11 cellular contexts compared by ENCODE assay signal in the genomic region with DNA sequence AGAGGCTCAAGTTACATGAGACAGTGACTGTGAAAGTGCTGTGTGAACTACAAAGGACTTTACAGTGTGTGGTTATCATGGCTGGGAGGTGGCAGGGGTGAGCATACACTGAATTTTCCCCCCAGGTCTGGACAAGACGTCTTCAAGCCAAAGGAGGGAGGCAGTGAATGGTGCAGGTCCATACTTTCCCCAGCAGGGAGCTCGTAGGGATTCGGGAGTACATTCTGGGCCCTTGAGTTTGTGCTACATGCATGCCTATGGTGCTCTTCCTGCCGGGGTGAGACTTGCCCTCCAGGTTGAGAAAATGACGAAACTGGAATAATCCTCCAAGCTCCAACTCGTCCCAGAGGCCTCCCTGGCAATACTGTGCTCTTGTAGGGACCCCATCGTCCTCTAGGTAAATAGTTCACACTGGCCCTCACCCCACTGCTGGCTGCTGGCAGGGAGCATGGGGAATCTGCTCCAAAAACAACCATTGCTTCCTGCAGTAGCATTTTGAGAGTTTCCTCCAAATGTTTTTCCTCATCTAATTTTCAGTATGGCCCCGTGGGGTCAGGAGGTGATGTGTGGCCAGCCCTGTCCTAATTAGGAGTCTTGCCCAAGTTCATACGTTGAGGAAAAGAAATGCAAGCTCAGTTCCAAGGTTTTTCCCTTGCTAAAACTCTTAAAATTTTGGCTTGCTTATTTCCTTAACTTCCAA. TPM values are rescaled to one million over a fixed set of nuclear protein-coding genes. Genes with fewer than 3 reads are reported as not detected.
DNase-seq lines count a peak whose midpoint lies in the region; ATAC-seq and TF ChIP-seq lines count a peak whose summit lies in the region.
"Had no signal": no experiment of that assay in that cellular context is flagged by ENCODE, and none has a peak within 500 bp of the region (broad histone marks: within the 10 kb centered on the region; RNA-seq: fewer than 3 reads in every experiment).

No MANE protein-coding gene starts in this region.

- H3K4me1 ChIP-seq in skeletal muscle satellite cell (ENCODE audit: control insufficient read depth, insufficient read depth, low read length) (no peaks in the 10 kb centered on the region), upper lobe of right lung (peaks cover 18% of the 10 kb centered on the region)

- TF ChIP-seq CTCF in fibroblast of villous mesenchyme (IDR thresholded peaks at IDR 0.05; ENCODE audit: insufficient read depth, low read depth, low read length) = peak; percentile 11
- TF ChIP-seq CTCF in upper lobe of right lung (IDR thresholded peaks at IDR 0.05) = no peak

- no peak for DNase-seq in activated T-cell treated with anti-CD3 and anti-CD28 coated beads, Interleukin-2, amount 50 U/mL, for 4 hours
- no peak for DNase-seq in activated T-cell treated with anti-CD3 and anti-CD28 coated beads, Interleukin-2, amount 50 U/mL, for 1 hour
- peak; percentile 37 for DNase-seq in SK-MEL-5 (ENCODE audit: low read depth, low spot score)
- DNase-seq in fibroblast of villous mesenchyme (ENCODE audit: low read depth) = no peak
- no peak for DNase-seq in ACHN
- DNase-seq in inferior parietal cortex (ENCODE audit: extremely low spot score) = no peak
- DNase-seq in upper lobe of right lung = no peak
- DNase-seq: NCI-H2171, T1000 had no signal

- no peak overlapping the region for H3K4me3 ChIP-seq in fibroblast of villous mesenchyme (ENCODE audit: low read depth, low read length)
- no peak overlapping the region for H3K4me3 ChIP-seq in skeletal muscle satellite cell (ENCODE audit: low read length)
- H3K4me3 ChIP-seq in upper lobe of right lung = no peak overlapping the region

- no peaks in the 10 kb centered on the region for H3K27me3 Mint-ChIP-seq in activated T-cell treated with anti-CD3 and anti-CD28 coated beads, Interleukin-2, amount 50 U/mL, for 4 hours (ENCODE audit: low read depth)

- H3K9ac ChIP-seq in skeletal muscle satellite cell (ENCODE audit: low read depth, low read length) = no peak overlapping the region

- H3K36me3 Mint-ChIP-seq in activated T-cell treated with anti-CD3 and anti-CD28 coated beads, Interleukin-2, amount 50 U/mL, for 4 hours (ENCODE audit: insufficient read depth) = peaks cover 6% of the 10 kb centered on the region

- H3K9me3 Mint-ChIP-seq in activated T-cell treated with anti-CD3 and anti-CD28 coated beads, Interleukin-2, amount 50 U/mL, for 4 hours = no peaks in the 10 kb centered on the region

- H3K9me3 ChIP-seq in skeletal muscle satellite cell (replicated peaks; ENCODE audit: low read length) (no peaks in the 10 kb centered on the region), upper lobe of right lung (no peaks in the 10 kb centered on the region)

- no peak for ATAC-seq in activated T-cell treated with anti-CD3 and anti-CD28 coated beads, Interleukin-2, amount 50 U/mL, for 4 hours
- ATAC-seq in upper lobe of right lung = no peak

- peak overlapping the region; percentile 85 for H3K4me2 ChIP-seq in skeletal muscle satellite cell (ENCODE audit: low read length)

- peaks cover 21% of the 10 kb centered on the region for H3K4me1 Mint-ChIP-seq in activated T-cell treated with anti-CD3 and anti-CD28 coated beads, Interleukin-2, amount 50 U/mL, for 4 hours (ENCODE audit: low read depth)

- intact Hi-C loops in upper lobe of right lung (cut with DNase I) = loop anchor here (5.0 kb wide), 1 partner anchor 134 kb away; no protein-coding TSS in a partner anchor

- H3K36me3 ChIP-seq in skeletal muscle satellite cell (ENCODE audit: insufficient read depth, low read length) = no peaks in the 10 kb centered on the region
- H3K36me3 ChIP-seq in upper lobe of right lung = no peaks in the 10 kb centered on the region

- in situ Hi-C loops in SK-MEL-5 (cut with HindIII; ENCODE audit: low pct_unique_long_range_greater_than_20kb, low sequenced_read_pairs) = no loop called here
- in situ Hi-C loops in ACHN (cut with HindIII; ENCODE audit: low pct_ligation_motif_present, low pct_unique_long_range_greater_than_20kb, low sequenced_read_pairs) = no loop called here

- H3K27me3 ChIP-seq in skeletal muscle satellite cell (ENCODE audit: control insufficient read depth, insufficient read depth, low read length) (peaks cover 59% of the 10 kb centered on the region), upper lobe of right lung (peaks cover 34% of the 10 kb centered on the region)

- H3K27ac ChIP-seq in upper lobe of right lung = no peak overlapping the region

- H3K4me3 Mint-ChIP-seq in activated T-cell treated with anti-CD3 and anti-CD28 coated beads, Interleukin-2, amount 50 U/mL, for 4 hours = peak overlapping the region; percentile 68

RNA-seq across cellular contexts. Expression of a gene that starts 57.6 kb away (rescaled TPM):
- 1 to 10 TPM; 1.8 to 2.5 (median 2.2) TPM for total RNA-seq in activated T-cell treated with anti-CD3 and anti-CD28 coated beads, Interleukin-2, amount 50 U/mL, for 4 hours
- not detected in 2 replicates for total RNA-seq in SK-MEL-5 (2014; rRNA removed; shearing (Covaris generic))
- not detected in 2 replicates for polyA plus RNA-seq in SK-MEL-5 (2015; cell fraction: cytosol; rRNA removed)
- polyA plus RNA-seq in SK-MEL-5 (2015; cell fraction: nucleus; rRNA removed) = 0.04 TPM in 1 of 2 replicates, not detected in the other
- total RNA-seq in fibroblast of villous mesenchyme (not detected in 2 replicates), upper lobe of right lung (1.0 TPM)
- not detected in 2 replicates for total RNA-seq in skeletal muscle satellite cell (2012; rRNA removed)
- total RNA-seq: fibroblast of lung had no signal
- polyA plus RNA-seq: fibroblast of lung had no signal
